8 cellular contexts compared by ENCODE assay signal in genomic region chr10:88080213-88080612, GRCh38.
A peak's percentile ranks its signal among the peaks of the same experiment; 100 is the strongest.
DNase-seq lines count a peak whose midpoint lies in the region; ATAC-seq and TF ChIP-seq lines count a peak whose summit lies in the region.

No MANE protein-coding gene starts in this region.

- no peaks in the 10 kb centered on the region; the same call in 1 of the 2 replicates for H3K27me3 ChIP-seq in OCI-LY3 (ENCODE audit: low read depth, low read length)
- no peaks in the 10 kb centered on the region for H3K27me3 ChIP-seq in neuronal stem cell (ENCODE audit: control insufficient read depth in 3 of 3, insufficient read depth in 3 of 3, low read depth in 1 of 3, low read length in 3 of 3)

- TF ChIP-seq CTCF in OCI-LY3 (IDR thresholded peaks at IDR 0.05; ENCODE audit: low read depth, low read length) (no peak), nephron (IDR thresholded peaks at IDR 0.05; ENCODE audit: unreplicated experiment in 3 of 3) (no peak)

- POLR2A ChIA-PET in naive thymus-derived CD8-positive, alpha-beta T cell (lab: Charles Lee): no interaction called here

- H3K4me2 ChIP-seq in OCI-LY3 (ENCODE audit: low read length) (peak overlapping the region; percentile 72), neuronal stem cell (ENCODE audit: insufficient read depth, low read length, poor library complexity, severe bottlenecking) (no peak overlapping the region)

- H3K9ac ChIP-seq in OCI-LY3 (ENCODE audit: low read length) (peak overlapping the region; percentile 12; the same call in 1 of the 2 replicates), neuronal stem cell (ENCODE audit: low read depth, low read length, poor library complexity) (no peak overlapping the region)

- H3K4ac ChIP-seq in neuronal stem cell (ENCODE audit: low read length): no peak overlapping the region

- ATAC-seq in GM18511 (IDR thresholded peaks at IDR 0.05; ENCODE audit: unreplicated experiment) (peak; percentile 62), HG02588 (IDR thresholded peaks at IDR 0.05; ENCODE audit: unreplicated experiment) (peak; percentile 60)
- no peak for ATAC-seq in naive thymus-derived CD8-positive, alpha-beta T cell
- no peak for ATAC-seq in activated T-helper 17 cell treated with anti-CD3 and anti-CD28 coated beads, Interleukin-2, amount 50 U/mL, for 72 hours (replicated peaks)

- H3K79me1 ChIP-seq in neuronal stem cell (ENCODE audit: low read depth, low read length): no peaks in the 10 kb centered on the region

- no peak for DNase-seq in naive thymus-derived CD8-positive, alpha-beta T cell
- DNase-seq in activated T-cell treated with anti-CD3 and anti-CD28 coated beads, Interleukin-2, amount 50 U/mL, for 48 hours: no peak
- DNase-seq in neuronal stem cell (ENCODE audit: low spot score): no peak

- H2AFZ ChIP-seq in OCI-LY3 (ENCODE audit: low read depth, low read length) (no peak overlapping the region), neuronal stem cell (ENCODE audit: low read length) (no peak overlapping the region)

- no peak overlapping the region for H2BK15ac ChIP-seq in neuronal stem cell (ENCODE audit: low read length)

- no peak overlapping the region for H4K91ac ChIP-seq in neuronal stem cell (ENCODE audit: low read depth, low read length, poor library complexity)

- H3K9me3 ChIP-seq in OCI-LY3 (ENCODE audit: insufficient read depth, low read length) (no peaks in the 10 kb centered on the region), neuronal stem cell (replicated peaks in 1 of 2; ENCODE audit: control insufficient read depth in 2 of 2, insufficient read depth in 1 of 2, low read depth in 1 of 2, low read length in 2 of 2) (no peaks in the 10 kb centered on the region)

- H3K4me1 ChIP-seq in OCI-LY3 (ENCODE audit: low read length) (peaks cover 60% of the 10 kb centered on the region), neuronal stem cell (ENCODE audit: control insufficient read depth in 2 of 2, insufficient read depth in 1 of 2, low read depth in 1 of 2, low read length in 2 of 2) (peaks cover 0 to 2% of the 10 kb centered on the region in 2 donors)

- H3K9me3 Mint-ChIP-seq in nephron: no peaks in the 10 kb centered on the region
- peaks cover 0 to 9% (median 0%) of the 10 kb centered on the region in 9 donors for H3K9me3 Mint-ChIP-seq in naive thymus-derived CD8-positive, alpha-beta T cell
- no peaks in the 10 kb centered on the region for H3K9me3 Mint-ChIP-seq in activated T-helper 17 cell treated with anti-CD3 and anti-CD28 coated beads, Interleukin-2, amount 50 U/mL, for 72 hours

- H3K36me3 Mint-ChIP-seq in nephron (ENCODE audit: low read depth): no peaks in the 10 kb centered on the region
- no peaks in the 10 kb centered on the region for H3K36me3 Mint-ChIP-seq in naive thymus-derived CD8-positive, alpha-beta T cell
- H3K36me3 Mint-ChIP-seq in activated T-helper 17 cell treated with anti-CD3 and anti-CD28 coated beads, Interleukin-2, amount 50 U/mL, for 72 hours (ENCODE audit: low read depth): no peaks in the 10 kb centered on the region

- H3K36me3 ChIP-seq in OCI-LY3 (replicated peaks; ENCODE audit: low read depth, low read length): no peaks in the 10 kb centered on the region
- no peaks in the 10 kb centered on the region for H3K36me3 ChIP-seq in neuronal stem cell (replicated peaks in 1 of 2; ENCODE audit: control insufficient read depth in 2 of 2, insufficient read depth in 2 of 2, low read length in 2 of 2)

- no peak overlapping the region for H3K18ac ChIP-seq in neuronal stem cell (ENCODE audit: low read length)

- no peak overlapping the region for H3K4me3 Mint-ChIP-seq in nephron
- no peak overlapping the region for H3K4me3 Mint-ChIP-seq in naive thymus-derived CD8-positive, alpha-beta T cell
- H3K4me3 Mint-ChIP-seq in activated T-helper 17 cell treated with anti-CD3 and anti-CD28 coated beads, Interleukin-2, amount 50 U/mL, for 72 hours: no peak overlapping the region

- H3K27ac Mint-ChIP-seq in nephron: peak overlapping the region; percentile 38 to 85 (median 70)
- H3K27ac Mint-ChIP-seq in naive thymus-derived CD8-positive, alpha-beta T cell: no peak overlapping the region
- H3K27ac Mint-ChIP-seq in activated T-helper 17 cell treated with anti-CD3 and anti-CD28 coated beads, Interleukin-2, amount 50 U/mL, for 72 hours: no peak overlapping the region

- peak overlapping the region; percentile 31 for H3K4me3 ChIP-seq in OCI-LY3 (ENCODE audit: low read length)
- H3K4me3 ChIP-seq in neuronal stem cell (ENCODE audit: low read length in 2 of 2): no peak overlapping the region

- H2AK5ac ChIP-seq in neuronal stem cell (ENCODE audit: low read depth, low read length): no peak overlapping the region

- no peak overlapping the region for H4K8ac ChIP-seq in neuronal stem cell (ENCODE audit: low read depth, low read length)

- H3K27me3 Mint-ChIP-seq in nephron (ENCODE audit: low read depth): no peaks in the 10 kb centered on the region
- H3K27me3 Mint-ChIP-seq in naive thymus-derived CD8-positive, alpha-beta T cell: no peaks in the 10 kb centered on the region
- peaks cover 4% of the 10 kb centered on the region for H3K27me3 Mint-ChIP-seq in activated T-helper 17 cell treated with anti-CD3 and anti-CD28 coated beads, Interleukin-2, amount 50 U/mL, for 72 hours

- WGBS in neuronal stem cell (ENCODE audit: extremely low coverage in 2 of 2, insufficient read length in 2 of 2, insufficient replicate concordance in 1 of 2), 2 donors: no CpG with 5 or more reads among the region's 3 CpGs

- no peak overlapping the region for H2BK120ac ChIP-seq in neuronal stem cell (ENCODE audit: low read depth, low read length)

- H3K14ac ChIP-seq in neuronal stem cell (ENCODE audit: low read length): no peak overlapping the region

- no peak overlapping the region for H2BK5ac ChIP-seq in neuronal stem cell (ENCODE audit: low read length)

- H3K79me2 ChIP-seq in OCI-LY3 (ENCODE audit: low read length): no peaks in the 10 kb centered on the region

- H4K20me1 ChIP-seq in OCI-LY3 (ENCODE audit: insufficient read depth, low read length): no peaks in the 10 kb centered on the region

- no peak overlapping the region for H3K23ac ChIP-seq in neuronal stem cell (ENCODE audit: low read depth, low read length, poor library complexity)

- no peak overlapping the region for H2BK12ac ChIP-seq in neuronal stem cell (ENCODE audit: low read length)

- peaks cover 47% of the 10 kb centered on the region for H3K4me1 Mint-ChIP-seq in nephron
- H3K4me1 Mint-ChIP-seq in naive thymus-derived CD8-positive, alpha-beta T cell: peaks cover 7 to 49% (median 15%) of the 10 kb centered on the region in 4 donors
- H3K4me1 Mint-ChIP-seq in activated T-helper 17 cell treated with anti-CD3 and anti-CD28 coated beads, Interleukin-2, amount 50 U/mL, for 72 hours: peaks cover 8% of the 10 kb centered on the region

- H3K27ac ChIP-seq in OCI-LY3 (ENCODE audit: low read length) (no peak overlapping the region), neuronal stem cell (replicated peaks; ENCODE audit: low read length) (no peak overlapping the region)

Comparison
In these comparisons a context has a peak if more than half of its experiments do, and no peak if none do; other contexts are left out.
1. ATAC-seq: peak in GM18511 (single experiment) and HG02588 (single experiment); none in naive thymus-derived CD8-positive, alpha-beta T cell (0 of 2) and activated T-helper 17 cell treated with anti-CD3 and anti-CD28 coated beads, Interleukin-2, amount 50 U/mL, for 72 hours (single experiment).
2. H3K27ac Mint-ChIP-seq: peak in nephron (3 of 3); none in naive thymus-derived CD8-positive, alpha-beta T cell (0 of 10) and activated T-helper 17 cell treated with anti-CD3 and anti-CD28 coated beads, Interleukin-2, amount 50 U/mL, for 72 hours (single experiment).